17 cellular contexts compared by ENCODE assay signal in genomic region chr19:43468354-43469159, GRCh38. TPM values are rescaled to one million over a fixed set of nuclear protein-coding genes. Genes with fewer than 3 reads are reported as not detected.
A peak's percentile ranks its signal among the peaks of the same experiment; 100 is the strongest.
DNase-seq lines count a peak whose midpoint lies in the region; ATAC-seq, FAIRE-seq and TF ChIP-seq lines count a peak whose summit lies in the region.
"Had no signal": no experiment of that assay in that cellular context is flagged by ENCODE, and none has a peak within 500 bp of the region (broad histone marks: within the 10 kb centered on the region; RNA-seq: fewer than 3 reads in every experiment).

No MANE protein-coding gene starts in this region.

- H3K9ac ChIP-seq in DND-41 (ENCODE audit: low read depth, low read length), result no peak overlapping the region
- no peak overlapping the region for H3K9ac ChIP-seq in keratinocyte (ENCODE audit: control insufficient read depth, extremely low read depth, insufficient read depth, low read length)

- DNase-seq in CD14-positive monocyte (ENCODE audit: low spot score) (no peak), DND-41 (no peak), keratinocyte (ENCODE audit: low read depth, low spot score) (no peak), uterus (no peak), germinal center (ENCODE audit: low spot score) (no peak)
- DNase-seq in stimulated activated CD4-positive, alpha-beta T cell treated with anti-CD3 and anti-CD28 coated beads, Interleukin-1b, Interleukin-23, amount 100 ng/mL, for 48 hours, result no peak
- DNase-seq: BE2C; caudate nucleus; NCI-H1105; NCI-H2171 treated with DMSO at 0.1 percent for 48 hours; RPMI8226; stimulated activated CD4-positive, alpha-beta T cell treated with anti-CD3 and anti-CD28 coated beads, Interleukin-4, amount 100 ng/mL, for 24 hours; T1000; upper lobe of right lung had no signal

- H3K9me3 Mint-ChIP-seq in CD14-positive monocyte, result peaks cover 0 to 3% (median 0%) of the 10 kb centered on the region in 7 donors
- H3K9me3 Mint-ChIP-seq in activated naive CD8-positive, alpha-beta T cell (ENCODE audit: low read depth), result no peaks in the 10 kb centered on the region
- H3K9me3 Mint-ChIP-seq: neural crest cell had no signal

- peak; percentile 74 for FAIRE-seq in keratinocyte (lab: Jason Lieb, UNC)

- H4K20me1 ChIP-seq in DND-41 (ENCODE audit: insufficient read depth, low read length) (no peaks in the 10 kb centered on the region), keratinocyte (ENCODE audit: control insufficient read depth, extremely low read depth, insufficient read depth, low read length) (no peaks in the 10 kb centered on the region)

- TF ChIP-seq CTCF in CD14-positive monocyte (IDR thresholded peaks at IDR 0.05) (no peak), DND-41 (IDR thresholded peaks at IDR 0.05; ENCODE audit: borderline replicate concordance, extremely low read depth, low read length, poor library complexity, severe bottlenecking) (no peak), keratinocyte (optimal IDR thresholded peaks at IDR 0.05 in 1 of 3, IDR thresholded peaks at IDR 0.05 in 1 of 3, conservative IDR thresholded peaks at IDR 0.05 in 1 of 3; ENCODE audit: extremely low read depth in 1 of 3, insufficient read depth in 2 of 3, low read length in 3 of 3) (no peak), uterus (IDR thresholded peaks at IDR 0.05) (no peak)

- intact Hi-C loops in CD14-positive monocyte (cut with micrococcal nuclease) (no loop called here), uterus (cut with DNase I; ENCODE audit: low total_unique reads) (no loop called here)

- TF ChIP-seq POLR2A in uterus (IDR thresholded peaks at IDR 0.05), result no peak

- no peak overlapping the region for H3K4me3 Mint-ChIP-seq in CD14-positive monocyte
- H3K4me3 Mint-ChIP-seq in activated naive CD8-positive, alpha-beta T cell, result peak overlapping the region; percentile 58

- dilution Hi-C loops in keratinocyte (cut with MboI; ENCODE audit: extremely low pct_ligation_motif_present, low sequenced_read_pairs), result no loop called here

- H3K4me2 ChIP-seq in DND-41 (ENCODE audit: insufficient read depth, low read length), result no peak overlapping the region
- peak overlapping the region; percentile 74 for H3K4me2 ChIP-seq in keratinocyte (ENCODE audit: control insufficient read depth, extremely low read depth, insufficient read depth, low read depth, low read length)

- H3K27me3 ChIP-seq in DND-41 (ENCODE audit: insufficient read depth, low read length, poor library complexity) (no peaks in the 10 kb centered on the region), keratinocyte (ENCODE audit: control insufficient read depth, extremely low read depth, insufficient read depth, low read length) (no peaks in the 10 kb centered on the region), uterus (no peaks in the 10 kb centered on the region)
- H3K27me3 ChIP-seq: BE2C had no signal

- no peak overlapping the region for H3K4me3 ChIP-seq in DND-41 (ENCODE audit: low read depth in 1 of 2, low read length in 2 of 2)
- no peak overlapping the region for H3K4me3 ChIP-seq in keratinocyte (ENCODE audit: control insufficient read depth in 2 of 3, extremely low read depth in 1 of 3, insufficient read depth in 2 of 3, low read depth in 1 of 3, low read length in 3 of 3)
- H3K4me3 ChIP-seq in uterus, result no peak overlapping the region
- H3K4me3 ChIP-seq: upper lobe of right lung had no signal

- H3K36me3 ChIP-seq in DND-41 (ENCODE audit: insufficient read depth, low read length), result no peaks in the 10 kb centered on the region
- H3K36me3 ChIP-seq in keratinocyte (ENCODE audit: control insufficient read depth in 2 of 2, extremely low read depth in 1 of 2, insufficient read depth in 2 of 2, low read length in 2 of 2), result peaks cover 0 to 2% of the 10 kb centered on the region in 2 experiments
- H3K36me3 ChIP-seq in uterus, result no peaks in the 10 kb centered on the region
- H3K36me3 ChIP-seq: BE2C, upper lobe of right lung had no signal

- H3K9me3 ChIP-seq in DND-41 (ENCODE audit: insufficient read depth, low read length, severe bottlenecking) (no peaks in the 10 kb centered on the region), keratinocyte (ENCODE audit: control insufficient read depth, low read depth, low read length) (no peaks in the 10 kb centered on the region), uterus (no peaks in the 10 kb centered on the region)
- H3K9me3 ChIP-seq: BE2C, upper lobe of right lung had no signal

- H2AFZ ChIP-seq in DND-41 (ENCODE audit: low read depth, low read length) (0 out of 2 replicates have a peak overlapping the region, but pooled peaks have one; percentile 10), keratinocyte (ENCODE audit: control insufficient read depth, low read length) (no peak overlapping the region)

- H3K4me1 ChIP-seq in DND-41 (ENCODE audit: insufficient read depth, low read length) (peaks cover 25% of the 10 kb centered on the region), keratinocyte (ENCODE audit: control insufficient read depth, extremely low read depth, insufficient read depth, low read length) (peaks cover 52% of the 10 kb centered on the region), uterus (peaks cover 0 to 8% of the 10 kb centered on the region in 2 donors)
- H3K4me1 ChIP-seq: BE2C had no signal

- peaks cover 10 to 13% (median 13%) of the 10 kb centered on the region in 3 donors for H3K27me3 Mint-ChIP-seq in CD14-positive monocyte (ENCODE audit: low read depth in 3 of 3)
- H3K27me3 Mint-ChIP-seq in activated naive CD8-positive, alpha-beta T cell, result no peaks in the 10 kb centered on the region

- H3K27ac ChIP-seq in DND-41 (ENCODE audit: low read length) (no peak overlapping the region), keratinocyte (ENCODE audit: control insufficient read depth, insufficient read depth, low read length) (peak overlapping the region; percentile 69), uterus (no peak overlapping the region)
- H3K27ac ChIP-seq: upper lobe of right lung had no signal

- peak overlapping the region in 6 of 7 donors; percentile 48 to 85 (median 78) for H3K27ac Mint-ChIP-seq in CD14-positive monocyte
- peak overlapping the region; percentile 65 for H3K27ac Mint-ChIP-seq in activated naive CD8-positive, alpha-beta T cell

- ATAC-seq in DND-41 (ENCODE audit: insufficient read depth, low read depth), result no peak
- ATAC-seq: sciatic nerve, upper lobe of right lung had no signal

- peaks cover 0 to 5% of the 10 kb centered on the region in 2 donors for H3K36me3 Mint-ChIP-seq in CD14-positive monocyte
- no peaks in the 10 kb centered on the region for H3K36me3 Mint-ChIP-seq in activated naive CD8-positive, alpha-beta T cell

- peaks cover 45% of the 10 kb centered on the region for H3K4me1 Mint-ChIP-seq in CD14-positive monocyte
- H3K4me1 Mint-ChIP-seq in activated naive CD8-positive, alpha-beta T cell (ENCODE audit: low read depth), result peaks cover 64% of the 10 kb centered on the region

- no peaks in the 10 kb centered on the region for H3K79me2 ChIP-seq in DND-41 (ENCODE audit: insufficient read depth, low read length)
- H3K79me2 ChIP-seq in keratinocyte (ENCODE audit: control insufficient read depth, insufficient read depth, low read length), result peaks cover 10% of the 10 kb centered on the region

- peaks cover 4% of the 10 kb centered on the region for H3K9me1 ChIP-seq in keratinocyte (ENCODE audit: control insufficient read depth, extremely low read depth, insufficient read depth, low read length)

RNA-seq across cellular contexts. Expression of gene LYPD3, which starts 3.1 kb away (rescaled TPM):
- under 1 TPM; 0.24 to 0.48 TPM for polyA plus RNA-seq in CD14-positive monocyte
- polyA plus RNA-seq in keratinocyte, result 163 to 303 TPM (median 166 TPM) in 3 replicates
- 170 TPM for polyA plus RNA-seq in keratinocyte (2011; ENCODE audit: low read depth)
- polyA plus RNA-seq in keratinocyte (2011; cell fraction: cytosol; rRNA removed), result 74.3 and 111 TPM in 2 replicates
- 507 and 546 TPM in 2 replicates for polyA plus RNA-seq in keratinocyte (2011; cell fraction: nucleus; rRNA removed)
- 196 and 682 TPM in 2 replicates for polyA plus RNA-seq in keratinocyte (2012; ENCODE audit: low replicate concordance)
- 74.7 to 199 TPM (median 145 TPM) in 3 replicates for polyA minus RNA-seq in keratinocyte
- 127 TPM for polyA minus RNA-seq in keratinocyte (2011; cell fraction: cytosol; rRNA and poly(A)+ RNA removed)
- polyA minus RNA-seq in keratinocyte (2011; cell fraction: nucleus; rRNA and poly(A)+ RNA removed), result 228 and 253 TPM in 2 replicates
- total RNA-seq in uterus, result 1 to 10 TPM in 1 of 4 donors, under 1 TPM in 1, not detected in 2; 0.28 to 2.4 TPM

RNA-seq across cellular contexts. Expression of gene PHLDB3, which starts 36.0 kb away (rescaled TPM):
- polyA plus RNA-seq in CD14-positive monocyte (1 to 10 TPM; 1.4 to 1.7 TPM), keratinocyte (6.1 to 9.8 TPM (median 6.7 TPM) in 3 replicates)
- 33.2 TPM for polyA plus RNA-seq in keratinocyte (2011; ENCODE audit: low read depth)
- 3.1 and 8.6 TPM in 2 replicates for polyA plus RNA-seq in keratinocyte (2011; cell fraction: cytosol; rRNA removed)
- polyA plus RNA-seq in keratinocyte (2011; cell fraction: nucleus; rRNA removed), result 18.6 and 24.0 TPM in 2 replicates
- 7.2 and 32.9 TPM in 2 replicates for polyA plus RNA-seq in keratinocyte (2012; ENCODE audit: low replicate concordance)
- polyA minus RNA-seq in keratinocyte, result 4.3 to 7.6 TPM (median 6.4 TPM) in 3 replicates
- 12.3 TPM for polyA minus RNA-seq in keratinocyte (2011; cell fraction: cytosol; rRNA and poly(A)+ RNA removed)
- polyA minus RNA-seq in keratinocyte (2011; cell fraction: nucleus; rRNA and poly(A)+ RNA removed), result 16.4 and 21.0 TPM in 2 replicates
- 10 to 100 TPM in 2 of 4 donors, under 1 TPM in 2; 0.51 to 27.1 (median 6.1) TPM for total RNA-seq in uterus

RNA-seq across cellular contexts. Expression of gene TEX101, which starts 53.9 kb away (rescaled TPM):
- polyA plus RNA-seq in CD14-positive monocyte, result under 1 TPM in 1 of 2 donors, not detected in 1; 0.16 TPM
- 0.18 TPM in 1 of 3 replicates, not detected in the others for polyA plus RNA-seq in keratinocyte
- 1.5 TPM for polyA plus RNA-seq in keratinocyte (2011; ENCODE audit: low read depth)
- 0.11 TPM in 1 of 2 replicates, not detected in the other for polyA plus RNA-seq in keratinocyte (2011; cell fraction: cytosol; rRNA removed)
- polyA plus RNA-seq in keratinocyte (2011; cell fraction: nucleus; rRNA removed), result 0.15 and 0.23 TPM in 2 replicates
- 1.4 TPM in 1 of 2 replicates, not detected in the other for polyA plus RNA-seq in keratinocyte (2012; ENCODE audit: low replicate concordance)
- polyA minus RNA-seq in keratinocyte, result not detected in 3 replicates
- not detected for polyA minus RNA-seq in keratinocyte (2011; cell fraction: cytosol; rRNA and poly(A)+ RNA removed)
- not detected in 2 replicates for polyA minus RNA-seq in keratinocyte (2011; cell fraction: nucleus; rRNA and poly(A)+ RNA removed)
- total RNA-seq in uterus, result not detected
- total RNA-seq: neural crest cell, sciatic nerve, upper lobe of right lung had no signal

RNA-seq across cellular contexts. Expression of gene ETHE1, which starts 58.4 kb away (rescaled TPM):
- polyA plus RNA-seq in CD14-positive monocyte (100 to 1,000 TPM; 111 to 135 TPM), keratinocyte (234 to 301 TPM (median 245 TPM) in 3 replicates)
- 288 TPM for polyA plus RNA-seq in keratinocyte (2011; ENCODE audit: low read depth)
- polyA plus RNA-seq in keratinocyte (2011; cell fraction: cytosol; rRNA removed), result 283 and 302 TPM in 2 replicates
- polyA plus RNA-seq in keratinocyte (2011; cell fraction: nucleus; rRNA removed), result 180 and 198 TPM in 2 replicates
- polyA plus RNA-seq in keratinocyte (2012; ENCODE audit: low replicate concordance), result 204 and 227 TPM in 2 replicates
- polyA minus RNA-seq in keratinocyte, result 256 to 402 TPM (median 313 TPM) in 3 replicates
- polyA minus RNA-seq in keratinocyte (2011; cell fraction: cytosol; rRNA and poly(A)+ RNA removed), result 280 TPM
- polyA minus RNA-seq in keratinocyte (2011; cell fraction: nucleus; rRNA and poly(A)+ RNA removed), result 70.7 and 74.0 TPM in 2 replicates
- 10 to 100 TPM in 2 of 4 donors, 1 to 10 TPM in 1, under 1 TPM in 1; 0.77 to 29.0 (median 12.5) TPM for total RNA-seq in uterus

Comparison
In these comparisons a context has a peak if more than half of its experiments do, and no peak if none do; other contexts are left out.
1. RNA of gene LYPD3, which starts 3.1 kb away (polyA plus RNA-seq): 74.3 to 682 TPM in keratinocyte; 0.24 to 0.48 TPM in CD14-positive monocyte; every median in the first group is over 10 times any median in the second.